Comparison of ENCODE assay signal across 12 cellular contexts in genomic region chr4:56433280-56433679, GRCh38. TPM values are rescaled to one million over a fixed set of nuclear protein-coding genes. Genes with fewer than 3 reads are reported as not detected.
DNase-seq lines count a peak whose midpoint lies in the region; ATAC-seq and TF ChIP-seq lines count a peak whose summit lies in the region.
"Had no signal": no experiment of that assay in that cellular context is flagged by ENCODE, and none has a peak within 500 bp of the region (broad histone marks: within the 10 kb centered on the region; RNA-seq: fewer than 3 reads in every experiment).

No MANE protein-coding gene starts in this region.

- H2AFZ ChIP-seq in OCI-LY1 (ENCODE audit: low read length): no peak overlapping the region

- no peak overlapping the region for H3K27ac ChIP-seq in OCI-LY1 (ENCODE audit: low read depth, low read length, poor library complexity, severe bottlenecking)
- H3K27ac ChIP-seq in endodermal cell (ENCODE audit: low read depth, low read length): no peak overlapping the region
- H3K27ac ChIP-seq: brain microvascular endothelial cell, prostate gland had no signal

- H3K9me3 ChIP-seq in OCI-LY1 (ENCODE audit: low read length): no peaks in the 10 kb centered on the region
- no peaks in the 10 kb centered on the region for H3K9me3 ChIP-seq in endodermal cell (ENCODE audit: control insufficient read depth, low read length)
- H3K9me3 ChIP-seq: prostate gland had no signal

- peak overlapping the region; percentile 85 for H3K4me2 ChIP-seq in OCI-LY1 (ENCODE audit: low read length)

- H4K20me1 ChIP-seq in OCI-LY1 (ENCODE audit: insufficient read depth, low read length): peaks cover 5% of the 10 kb centered on the region

- H3K4me3 Mint-ChIP-seq in activated naive CD4-positive, alpha-beta T cell treated with anti-CD3 and anti-CD28 coated beads, Interleukin-2, amount 50 U/mL, for 24 hours: peak overlapping the region; percentile 95
- peak overlapping the region; percentile 90 for H3K4me3 Mint-ChIP-seq in endodermal cell
- H3K4me3 Mint-ChIP-seq in stimulated activated memory B cell treated with anti-CD40 and anti-IgM and Interleukin-4, amounts not matched to agents 10 μg/mL and 1 μg/mL and 100 μg/mL, for 72 hours: peak overlapping the region; percentile 64

- TF ChIP-seq CTCF in OCI-LY1 (IDR thresholded peaks at IDR 0.05; ENCODE audit: low read length): no peak
- TF ChIP-seq CTCF in endodermal cell (conservative IDR thresholded peaks at IDR 0.05): no peak

- no peaks in the 10 kb centered on the region for H3K9me3 Mint-ChIP-seq in activated naive CD4-positive, alpha-beta T cell treated with anti-CD3 and anti-CD28 coated beads, Interleukin-2, amount 50 U/mL, for 24 hours
- H3K9me3 Mint-ChIP-seq in activated naive CD4-positive, alpha-beta T cell treated with anti-CD3 and anti-CD28 coated beads, Interleukin-2, amount 50 U/mL, for 72 hours: no peaks in the 10 kb centered on the region
- no peaks in the 10 kb centered on the region for H3K9me3 Mint-ChIP-seq in endodermal cell
- H3K9me3 Mint-ChIP-seq in stimulated activated memory B cell treated with anti-CD40 and anti-IgM and Interleukin-4, amounts not matched to agents 10 μg/mL and 1 μg/mL and 100 μg/mL, for 72 hours: no peaks in the 10 kb centered on the region

- no peaks in the 10 kb centered on the region for H3K27me3 ChIP-seq in OCI-LY1 (ENCODE audit: insufficient read depth, low read length)
- H3K27me3 ChIP-seq in endodermal cell (ENCODE audit: control insufficient read depth, insufficient read depth, low read length, poor library complexity, severe bottlenecking): no peaks in the 10 kb centered on the region
- H3K27me3 ChIP-seq: brain microvascular endothelial cell had no signal

- no peak for ATAC-seq in activated naive CD4-positive, alpha-beta T cell treated with anti-CD3 and anti-CD28 coated beads, Interleukin-2, amount 50 U/mL, for 72 hours
- no peak for ATAC-seq in stimulated activated memory B cell treated with anti-CD40 and anti-IgM and Interleukin-4, amounts not matched to agents 10 μg/mL and 1 μg/mL and 100 μg/mL, for 72 hours
- no peak for ATAC-seq in HG02870 (IDR thresholded peaks at IDR 0.05; ENCODE audit: unreplicated experiment)

- no peaks in the 10 kb centered on the region for H3K27me3 Mint-ChIP-seq in activated naive CD4-positive, alpha-beta T cell treated with anti-CD3 and anti-CD28 coated beads, Interleukin-2, amount 50 U/mL, for 24 hours
- H3K27me3 Mint-ChIP-seq in endodermal cell (ENCODE audit: insufficient read depth): no peaks in the 10 kb centered on the region
- H3K27me3 Mint-ChIP-seq in stimulated activated memory B cell treated with anti-CD40 and anti-IgM and Interleukin-4, amounts not matched to agents 10 μg/mL and 1 μg/mL and 100 μg/mL, for 72 hours: no peaks in the 10 kb centered on the region

- H3K36me3 Mint-ChIP-seq in activated naive CD4-positive, alpha-beta T cell treated with anti-CD3 and anti-CD28 coated beads, Interleukin-2, amount 50 U/mL, for 24 hours: peaks cover 8% of the 10 kb centered on the region
- H3K36me3 Mint-ChIP-seq in activated naive CD4-positive, alpha-beta T cell treated with anti-CD3 and anti-CD28 coated beads, Interleukin-2, amount 50 U/mL, for 72 hours: peaks cover 21 to 37% of the 10 kb centered on the region in 2 donors
- H3K36me3 Mint-ChIP-seq in endodermal cell (ENCODE audit: low read depth): no peaks in the 10 kb centered on the region
- no peaks in the 10 kb centered on the region for H3K36me3 Mint-ChIP-seq in stimulated activated memory B cell treated with anti-CD40 and anti-IgM and Interleukin-4, amounts not matched to agents 10 μg/mL and 1 μg/mL and 100 μg/mL, for 72 hours

- H3K4me1 ChIP-seq in OCI-LY1 (ENCODE audit: insufficient read depth, low read length, severe bottlenecking): peaks cover 33% of the 10 kb centered on the region
- no peaks in the 10 kb centered on the region for H3K4me1 ChIP-seq in endodermal cell (ENCODE audit: control insufficient read depth, insufficient read depth, low read length)
- H3K4me1 ChIP-seq: prostate gland had no signal

- H3F3A ChIP-seq in OCI-LY1 (ENCODE audit: insufficient read depth, low read length): no peaks in the 10 kb centered on the region

- no peak for DNase-seq in activated naive CD4-positive, alpha-beta T cell treated with anti-CD3 and anti-CD28 coated beads, Interleukin-2, amount 50 U/mL, for 72 hours (ENCODE audit: low spot score in 2 of 2)
- DNase-seq in endodermal cell (no peak), GM19238 (ENCODE audit: insufficient read length, low spot score) (no peak), GM19240 (ENCODE audit: insufficient read length, low spot score) (no peak)
- DNase-seq: AML-193, brain microvascular endothelial cell, NCI-H226 had no signal

- no peak overlapping the region for H3K27ac Mint-ChIP-seq in activated naive CD4-positive, alpha-beta T cell treated with anti-CD3 and anti-CD28 coated beads, Interleukin-2, amount 50 U/mL, for 24 hours
- no peak overlapping the region for H3K27ac Mint-ChIP-seq in activated naive CD4-positive, alpha-beta T cell treated with anti-CD3 and anti-CD28 coated beads, Interleukin-2, amount 50 U/mL, for 72 hours
- no peak overlapping the region for H3K27ac Mint-ChIP-seq in endodermal cell
- H3K27ac Mint-ChIP-seq in stimulated activated memory B cell treated with anti-CD40 and anti-IgM and Interleukin-4, amounts not matched to agents 10 μg/mL and 1 μg/mL and 100 μg/mL, for 72 hours: no peak overlapping the region

- H3K9ac ChIP-seq in OCI-LY1 (ENCODE audit: low read length) (peak overlapping the region; percentile 89), endodermal cell (ENCODE audit: extremely low read depth, low read length, poor library complexity, severe bottlenecking) (peak overlapping the region; percentile 81)

- peak overlapping the region; percentile 96 for H3K4me3 ChIP-seq in OCI-LY1 (ENCODE audit: low read depth, low read length, poor library complexity, severe bottlenecking)
- H3K4me3 ChIP-seq in endodermal cell (ENCODE audit: low read length): peak overlapping the region; percentile 99
- H3K4me3 ChIP-seq: prostate gland had no signal

- H3K79me2 ChIP-seq in OCI-LY1 (ENCODE audit: insufficient read depth, low read length): peaks cover 86% of the 10 kb centered on the region

- H3K9me2 ChIP-seq in OCI-LY1 (ENCODE audit: low read depth, low read length): no peaks in the 10 kb centered on the region

- peaks cover 6% of the 10 kb centered on the region; the same call in 1 of the 2 replicates for H3K36me3 ChIP-seq in OCI-LY1 (ENCODE audit: insufficient read depth, low read length)
- H3K36me3 ChIP-seq in endodermal cell (ENCODE audit: control insufficient read depth, insufficient read depth, low read length): no peaks in the 10 kb centered on the region
- H3K36me3 ChIP-seq: brain microvascular endothelial cell, prostate gland had no signal

- H3K4me1 Mint-ChIP-seq in activated naive CD4-positive, alpha-beta T cell treated with anti-CD3 and anti-CD28 coated beads, Interleukin-2, amount 50 U/mL, for 24 hours: peaks cover 54% of the 10 kb centered on the region
- peaks cover 18% of the 10 kb centered on the region for H3K4me1 Mint-ChIP-seq in endodermal cell
- peaks cover 33% of the 10 kb centered on the region for H3K4me1 Mint-ChIP-seq in stimulated activated memory B cell treated with anti-CD40 and anti-IgM and Interleukin-4, amounts not matched to agents 10 μg/mL and 1 μg/mL and 100 μg/mL, for 72 hours

RNA-seq across cellular contexts. Expression of gene PPAT, which starts 2.1 kb away (rescaled TPM):
- total RNA-seq in activated naive CD4-positive, alpha-beta T cell treated with anti-CD3 and anti-CD28 coated beads, Interleukin-2, amount 50 U/mL, for 72 hours: 10 to 100 TPM; 34.4 to 50.8 TPM
- 10 to 100 TPM; 51.3 to 63.0 TPM for total RNA-seq in endodermal cell
- 42.8 TPM for polyA plus RNA-seq in endodermal cell (2013, experiment 1 of 2)
- 35.9 TPM for polyA plus RNA-seq in endodermal cell (2013, experiment 2 of 2)

RNA-seq across cellular contexts. Expression of gene PAICS, which starts 2.8 kb away (rescaled TPM):
- total RNA-seq in activated naive CD4-positive, alpha-beta T cell treated with anti-CD3 and anti-CD28 coated beads, Interleukin-2, amount 50 U/mL, for 72 hours: 100 to 1,000 TPM; 248 to 387 TPM
- 100 to 1,000 TPM; 246 to 248 TPM for total RNA-seq in endodermal cell
- polyA plus RNA-seq in endodermal cell (2013, experiment 1 of 2): 229 TPM
- polyA plus RNA-seq in endodermal cell (2013, experiment 2 of 2): 217 TPM

RNA-seq across cellular contexts. Expression of gene SRP72, which starts 34.1 kb away (rescaled TPM):
- 100 to 1,000 TPM; 152 to 179 TPM for total RNA-seq in activated naive CD4-positive, alpha-beta T cell treated with anti-CD3 and anti-CD28 coated beads, Interleukin-2, amount 50 U/mL, for 72 hours
- total RNA-seq in endodermal cell: 100 to 1,000 TPM; 123 to 134 TPM
- polyA plus RNA-seq in endodermal cell (2013, experiment 1 of 2): 106 TPM
- 96.7 TPM for polyA plus RNA-seq in endodermal cell (2013, experiment 2 of 2)

RNA-seq across cellular contexts. Expression of gene AASDH, which starts 46.0 kb away (rescaled TPM):
- total RNA-seq in activated naive CD4-positive, alpha-beta T cell treated with anti-CD3 and anti-CD28 coated beads, Interleukin-2, amount 50 U/mL, for 72 hours: 10 to 100 TPM in 1 of 2 donors, 1 to 10 TPM in 1; 8.8 to 13.8 TPM
- total RNA-seq in endodermal cell: 10 to 100 TPM; 16.2 to 24.0 TPM
- polyA plus RNA-seq in endodermal cell (2013, experiment 1 of 2): 14.0 TPM
- 13.3 TPM for polyA plus RNA-seq in endodermal cell (2013, experiment 2 of 2)
